Comparison of ENCODE assay signal across 8 cellular contexts in the genomic region with DNA sequence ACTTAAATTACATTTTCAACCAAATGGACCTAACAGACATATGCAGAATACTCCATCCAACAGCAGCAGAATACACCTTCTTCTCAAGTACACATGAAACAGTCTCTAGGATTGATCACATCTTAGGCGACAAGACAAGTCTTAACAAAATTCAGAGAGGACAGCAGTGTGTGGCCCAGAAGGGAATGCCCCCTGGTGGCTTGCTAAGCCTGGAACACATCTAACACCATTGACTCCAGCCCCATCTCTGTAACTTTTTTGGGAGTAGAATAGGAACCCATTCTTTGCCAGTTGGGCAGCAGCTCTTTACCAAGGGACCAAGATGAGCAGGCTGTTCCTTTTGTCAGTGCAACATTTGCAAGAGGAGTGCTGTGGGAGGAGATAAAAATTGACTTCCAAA.
A peak's percentile ranks its signal among the peaks of the same experiment; 100 is the strongest.
DNase-seq lines count a peak whose midpoint lies in the region; ATAC-seq and TF ChIP-seq lines count a peak whose summit lies in the region.

No MANE protein-coding gene starts in this region.

- H4K20me1 ChIP-seq in fibroblast of lung (ENCODE audit: control insufficient read depth, extremely low read depth, insufficient read depth, low read length): no peaks in the 10 kb centered on the region

- no peaks in the 10 kb centered on the region for H3K9me3 ChIP-seq in fibroblast of lung (ENCODE audit: control insufficient read depth, insufficient read depth, low read depth, low read length)

- CTCF ChIA-PET in activated CD4-positive, alpha-beta memory T cell treated with anti-CD3 and anti-CD28 coated beads for 36 hours (lab: Charles Lee): interaction anchor here (0.8 to 2.4 kb wide), 5 partner anchors 11 to 250 kb away, joined by 3 to 9 read pairs (median 3); a partner anchor contains a TSS
- CTCF ChIA-PET in RWPE1 (lab: Yijun Ruan, JAX): interaction anchor here (1.1 kb wide), 1 partner anchor 153 kb away, joined by 3 read pairs; no protein-coding TSS in a partner anchor

- no peaks in the 10 kb centered on the region for H3K4me1 ChIP-seq in fibroblast of lung (ENCODE audit: control insufficient read depth, extremely low read depth, insufficient read depth, low read length)

- no peaks in the 10 kb centered on the region for H3K36me3 ChIP-seq in fibroblast of lung (ENCODE audit: control insufficient read depth, insufficient read depth, low read length)

- no peak overlapping the region for H3K4me3 Mint-ChIP-seq in activated CD4-positive, alpha-beta memory T cell treated with anti-CD3 and anti-CD28 coated beads for 36 hours

- no peaks in the 10 kb centered on the region for H3K79me2 ChIP-seq in fibroblast of lung (ENCODE audit: control insufficient read depth, insufficient read depth, low read length)

- H2AFZ ChIP-seq in fibroblast of lung (ENCODE audit: low read length): no peak overlapping the region

- POLR2A ChIA-PET in activated CD4-positive, alpha-beta memory T cell treated with anti-CD3 and anti-CD28 coated beads for 36 hours (lab: Charles Lee): no interaction called here
- POLR2A ChIA-PET in RWPE1 (lab: Yijun Ruan, JAX; ENCODE audit: low non-redundant PET): no interaction called here

- H3K27ac ChIP-seq in fibroblast of lung (ENCODE audit: insufficient read depth, low read length) (no peak overlapping the region), RWPE1 (no peak overlapping the region)

- no peak overlapping the region for H3K4me2 ChIP-seq in fibroblast of lung (ENCODE audit: extremely low read depth, insufficient read depth, low read length)

- H3K27ac Mint-ChIP-seq in activated CD4-positive, alpha-beta memory T cell treated with anti-CD3 and anti-CD28 coated beads for 36 hours: no peak overlapping the region

- DNase-seq in AG20443 (ENCODE audit: low spot score) (peak; percentile 56), fibroblast of lung (ENCODE audit: low read depth in 2 of 2) (peak; percentile 19 to 52), renal cortical epithelial cell (ENCODE audit: low read depth) (peak; percentile 7), NCI-H128 (lab: John Stamatoyannopoulos, UW; ENCODE audit: unreplicated experiment) (no peak), RWPE1 (ENCODE audit: low spot score) (no peak)
- peak; percentile 62 for DNase-seq in activated CD4-positive, alpha-beta memory T cell treated with anti-CD3 and anti-CD28 coated beads for 36 hours

- H3K9ac ChIP-seq in fibroblast of lung (ENCODE audit: insufficient read depth, low read length): no peak overlapping the region

- no peak overlapping the region for H3K4me3 ChIP-seq in fibroblast of lung (replicated peaks in 1 of 4; ENCODE audit: control extremely low read depth in 1 of 4, insufficient read depth in 1 of 4, low read depth in 3 of 4, low read length in 4 of 4)

- no peaks in the 10 kb centered on the region for H3K9me3 Mint-ChIP-seq in activated CD4-positive, alpha-beta memory T cell treated with anti-CD3 and anti-CD28 coated beads for 36 hours

- ATAC-seq in GM18909 (IDR thresholded peaks at IDR 0.05; ENCODE audit: poor library complexity, unreplicated experiment): peak; percentile 80
- ATAC-seq in HG03442 (IDR thresholded peaks at IDR 0.05; ENCODE audit: unreplicated experiment): peak; percentile 96

- intact Hi-C loops in activated CD4-positive, alpha-beta memory T cell treated with anti-CD3 and anti-CD28 coated beads for 36 hours (cut with micrococcal nuclease): loop anchor here (1.0 to 5.0 kb wide), 3 partner anchors 73 to 251 kb away; no protein-coding TSS in a partner anchor

- H3K36me3 Mint-ChIP-seq in activated CD4-positive, alpha-beta memory T cell treated with anti-CD3 and anti-CD28 coated beads for 36 hours: no peaks in the 10 kb centered on the region

- H3K27me3 Mint-ChIP-seq in activated CD4-positive, alpha-beta memory T cell treated with anti-CD3 and anti-CD28 coated beads for 36 hours: no peaks in the 10 kb centered on the region

- peaks cover 2% of the 10 kb centered on the region for H3K4me1 Mint-ChIP-seq in activated CD4-positive, alpha-beta memory T cell treated with anti-CD3 and anti-CD28 coated beads for 36 hours (ENCODE audit: low read depth)

- no peaks in the 10 kb centered on the region for H3K27me3 ChIP-seq in fibroblast of lung (ENCODE audit: control insufficient read depth, insufficient read depth, low read length)

- TF ChIP-seq CTCF in fibroblast of lung (conservative IDR thresholded peaks at IDR 0.05 in 1 of 2, IDR thresholded peaks at IDR 0.05 in 1 of 2; ENCODE audit: low read depth in 1 of 2, low read length in 2 of 2) (peak; percentile 54 to 75), RWPE1 (conservative IDR thresholded peaks at IDR 0.05; ENCODE audit: low read depth) (no peak)

Comparison
In these comparisons a context has a peak if more than half of its experiments do, and no peak if none do; other contexts are left out.
1. DNase-seq: peak in AG20443 (single experiment), activated CD4-positive, alpha-beta memory T cell treated with anti-CD3 and anti-CD28 coated beads for 36 hours (single experiment), fibroblast of lung (2 of 2) and renal cortical epithelial cell (single experiment); none in NCI-H128 (single experiment) and RWPE1 (single experiment).